ENCODE assay signal across 8 cellular contexts in the genomic region with DNA sequence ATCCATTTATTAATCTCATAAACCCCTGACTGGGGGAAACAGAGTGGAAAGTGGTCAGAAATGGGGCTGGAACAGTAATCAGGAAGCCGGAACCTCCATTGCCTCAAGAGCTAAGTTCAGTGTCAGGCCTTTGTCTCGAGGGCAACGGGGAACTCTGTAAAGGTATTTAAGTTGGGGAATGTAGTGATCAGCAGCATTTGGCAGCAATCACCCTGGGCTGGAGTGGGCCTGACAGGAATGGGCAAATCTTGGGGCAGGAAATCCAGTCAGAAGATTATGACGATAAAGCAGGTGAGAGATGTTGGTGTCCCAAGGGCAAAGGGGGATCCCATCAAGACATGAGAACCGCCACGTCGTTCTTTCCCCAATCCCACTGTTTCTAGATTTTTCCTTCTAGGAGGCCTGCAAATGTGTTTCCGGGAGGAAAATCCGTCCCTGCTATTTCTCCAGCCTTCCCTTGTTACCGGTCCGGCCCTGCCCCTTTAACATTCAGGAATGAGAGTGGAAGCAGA.
DNase-seq lines count a peak whose midpoint lies in the region; ATAC-seq and TF ChIP-seq lines count a peak whose summit lies in the region.

No MANE protein-coding gene starts in this region.

- TF ChIP-seq POLR2A in gastrocnemius medialis (IDR thresholded peaks at IDR 0.05), result no peak

- ATAC-seq in gastrocnemius medialis (no peak), GM19035 (IDR thresholded peaks at IDR 0.05; ENCODE audit: unreplicated experiment) (no peak)
- no peak for ATAC-seq in activated CD4-positive, CD25-positive, alpha-beta regulatory T cell treated with anti-CD3 and anti-CD28 coated beads, Interleukin-2, amount 50 U/mL, for 24 hours

- in situ Hi-C loops in gastrocnemius medialis (cut with MboI; ENCODE audit: low sequenced_read_pairs in 4 of 4), result no loop called here

- DNase-seq in activated effector memory CD4-positive, alpha-beta T cell treated with anti-CD3 and anti-CD28 coated beads, Interleukin-2, amount 50 U/mL, for 16 hours, result peak; percentile 63
- no peak for DNase-seq in activated effector memory CD4-positive, alpha-beta T cell treated with Interleukin-2 at 50 U/mL for 16 hours
- DNase-seq in activated CD4-positive, alpha-beta T cell treated with anti-CD3 and anti-CD28 coated beads, Interleukin-2, amount 50 U/mL, for 1 hour, result peak; percentile 3
- DNase-seq in germinal center (ENCODE audit: low spot score) (peak; percentile 21), gastrocnemius medialis (no peak), NCI-H128 (lab: John Stamatoyannopoulos, UW; ENCODE audit: unreplicated experiment) (no peak)

- H3K4me3 ChIP-seq in gastrocnemius medialis, result peak overlapping the region; percentile 54 to 72 (median 68)

- H3K4me1 ChIP-seq in gastrocnemius medialis, result peaks cover 9 to 21% of the 10 kb centered on the region in 2 donors

- no peaks in the 10 kb centered on the region for H3K9me3 ChIP-seq in gastrocnemius medialis

- TF ChIP-seq CTCF in gastrocnemius medialis (IDR thresholded peaks at IDR 0.05 in 4 of 5, conservative IDR thresholded peaks at IDR 0.05 in 1 of 5), result no peak

- intact Hi-C loops in gastrocnemius medialis (cut with DNase I; ENCODE audit: low total_unique reads), result loop anchor here (5.0 to 10.0 kb wide), 2 partner anchors 161 to 1194 kb away; no protein-coding TSS in a partner anchor

- H3K27ac ChIP-seq in gastrocnemius medialis, result peak overlapping the region; percentile 92 to 98 (median 96)

- no peaks in the 10 kb centered on the region for H3K36me3 ChIP-seq in gastrocnemius medialis

- no peaks in the 10 kb centered on the region for H3K27me3 ChIP-seq in gastrocnemius medialis

Comparison
In these comparisons a context has a peak if more than half of its experiments do, and no peak if none do; other contexts are left out.
1. DNase-seq: peak in activated effector memory CD4-positive, alpha-beta T cell treated with anti-CD3 and anti-CD28 coated beads, Interleukin-2, amount 50 U/mL, for 16 hours (single experiment), activated CD4-positive, alpha-beta T cell treated with anti-CD3 and anti-CD28 coated beads, Interleukin-2, amount 50 U/mL, for 1 hour (single experiment) and germinal center (single experiment); none in activated effector memory CD4-positive, alpha-beta T cell treated with Interleukin-2 at 50 U/mL for 16 hours (single experiment), gastrocnemius medialis (0 of 2) and NCI-H128 (single experiment).